ENCODE assay signal across 20 cellular contexts in the genomic region with DNA sequence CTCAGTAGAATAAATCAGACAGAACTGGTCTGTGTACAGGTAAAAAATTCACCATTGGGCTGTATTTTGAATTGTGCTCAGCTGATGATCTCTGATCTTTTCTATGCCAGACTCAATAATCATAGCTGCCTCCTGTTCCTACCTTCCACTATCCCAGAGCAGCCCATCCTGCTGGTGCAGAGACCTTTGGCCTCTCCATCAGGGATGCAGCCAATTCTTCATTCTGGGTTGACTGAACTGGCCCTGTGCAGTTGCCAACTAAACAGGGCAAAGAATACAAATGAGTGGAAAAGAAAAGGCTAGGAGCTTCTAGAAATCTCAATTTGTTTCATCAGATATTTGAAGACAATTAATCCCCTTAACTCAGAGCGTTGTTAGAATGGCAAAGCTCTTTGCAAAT.
"Had no signal": no experiment of that assay in that cellular context is flagged by ENCODE, and none has a peak within 500 bp of the region (broad histone marks: within the 10 kb centered on the region; RNA-seq: fewer than 3 reads in every experiment).

No MANE protein-coding gene starts in this region.

- ATAC-seq: heart left ventricle; left colon; left ventricle myocardium superior; naive thymus-derived CD8-positive, alpha-beta T cell; pancreas; right cardiac atrium; stimulated activated effector memory CD8-positive, alpha-beta T cell treated with anti-CD3 and anti-CD28 coated beads, Interleukin-12 subunit alpha, Interleukin-12 subunit beta, amount 100 ng/mL, for 72 hours had no signal

- H3K4me3 ChIP-seq: heart left ventricle, lung, pancreas, prostate gland, sigmoid colon, spleen, tibial nerve, vagina had no signal

- DNase-seq: heart left ventricle; immature natural killer cell; kidney; left colon; left ventricle myocardium superior; naive thymus-derived CD8-positive, alpha-beta T cell; pancreas; posterior cingulate gyrus; retina; right cardiac atrium; sigmoid colon; small intestine; spleen; stimulated activated CD4-positive, alpha-beta T cell treated with anti-CD3 and anti-CD28 coated beads, Interleukin-4, amount 100 ng/mL, for 24 hours; stimulated activated naive CD4-positive, alpha-beta T cell had no signal

- H3K27ac ChIP-seq: heart left ventricle, pancreas, prostate gland, sigmoid colon, spleen, tibial nerve, vagina had no signal
